ENCODE assay signal across 15 cellular contexts in the genomic region with DNA sequence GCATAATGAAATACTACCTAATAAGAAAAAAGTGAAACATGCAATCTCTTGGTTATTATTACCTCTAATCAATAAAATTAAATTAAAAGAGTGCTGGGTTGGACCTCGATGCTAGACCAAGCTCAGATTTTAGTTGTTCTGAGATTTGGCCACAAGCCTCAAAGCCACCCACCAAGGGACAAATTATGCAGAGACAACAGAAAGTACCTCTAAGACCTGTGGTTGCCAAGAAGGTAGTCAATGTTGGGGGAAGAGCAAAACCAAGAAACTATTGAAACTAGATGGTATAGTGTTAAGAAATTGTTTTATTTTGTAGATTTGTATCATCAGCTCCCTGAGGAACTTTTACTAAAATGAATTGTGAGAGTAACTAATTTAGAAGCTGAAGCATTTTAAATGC.
"Had no signal": no experiment of that assay in that cellular context is flagged by ENCODE, and none has a peak within 500 bp of the region (broad histone marks: within the 10 kb centered on the region; RNA-seq: fewer than 3 reads in every experiment).

No MANE protein-coding gene starts in this region.

- DNase-seq: activated CD4-positive, alpha-beta memory T cell treated with anti-CD3 and anti-CD28 coated beads, Interleukin-2, amount 10 ng/mL, durations not matched to agents 7 days and 5 days; activated CD4-positive, alpha-beta T cell treated with anti-CD3 and anti-CD28 coated beads for 4 hours; activated naive CD4-positive, alpha-beta T cell treated with Interleukin-2 at 50 U/mL for 16 hours; adrenal gland; heart left ventricle; immature natural killer cell; nucleus accumbens; stimulated activated CD4-positive, alpha-beta T cell treated with anti-CD3 and anti-CD28 coated beads, Interleukin-2, amount 100 ng/mL, for 48 hours; stimulated activated naive B cell treated with anti-CD40 and anti-IgM and Interleukin-4, amounts not matched to agents 10 μg/mL and 1 μg/mL and 100 μg/mL, for 72 hours; substantia nigra; uterus had no signal

- H3K36me3 ChIP-seq: adrenal gland, heart left ventricle, right atrium auricular region, tibial nerve, uterus had no signal

- ATAC-seq: heart left ventricle had no signal

- H3K27ac ChIP-seq: adrenal gland, heart left ventricle, right atrium auricular region, tibial nerve, uterus had no signal

- H3K27me3 ChIP-seq: adrenal gland, heart left ventricle, right atrium auricular region, tibial nerve, uterus had no signal

- H3K9me3 ChIP-seq: adrenal gland, heart left ventricle, right atrium auricular region, tibial nerve, uterus had no signal

- H3K4me3 ChIP-seq: adrenal gland, heart left ventricle, right atrium auricular region, tibial nerve, uterus had no signal

- FAIRE-seq: frontal cortex, TTC549 had no signal

- H3K4me1 ChIP-seq: adrenal gland, tibial nerve, uterus had no signal
